In genomic region chr19:18506101-18506534, GRCh38 we compare ENCODE assay signal across 13 cellular contexts. TPM values are rescaled to one million over a fixed set of nuclear protein-coding genes. Genes with fewer than 3 reads are reported as not detected.
A peak's percentile ranks its signal among the peaks of the same experiment; 100 is the strongest.
DNase-seq lines count a peak whose midpoint lies in the region; ATAC-seq, FAIRE-seq and TF ChIP-seq lines count a peak whose summit lies in the region.
"Had no signal": no experiment of that assay in that cellular context is flagged by ENCODE, and none has a peak within 500 bp of the region (broad histone marks: within the 10 kb centered on the region; RNA-seq: fewer than 3 reads in every experiment).

No MANE protein-coding gene starts in this region.

- CTCF ChIA-PET in HEK293 (lab: Yijun Ruan, JAX) = interaction anchor here (0.6 to 1.8 kb wide), 10 partner anchors 10 to 490 kb away, joined by 3 to 8 read pairs (median 3); partner anchors contain the start of genes ELL and REX1BD

- no peaks in the 10 kb centered on the region; the same call in none of the 2 replicates for H3K4me1 ChIP-seq in HEK293 (ENCODE audit: control insufficient read depth, insufficient read depth, low read length)

- H3K9me3 ChIP-seq in HEK293 (ENCODE audit: control insufficient read depth, insufficient read depth, low read depth, low read length) = no peaks in the 10 kb centered on the region

- POLR2A ChIA-PET in HEK293 (lab: Yijun Ruan, JAX) = interaction anchor here (0.8 to 1.7 kb wide), 2 partner anchors 15 to 101 kb away, joined by 3 to 4 read pairs; partner anchors contain the start of gene ELL

- intact Hi-C loops in activated T-helper 2 cell treated with anti-CD3 and anti-CD28 coated beads, Interferon-gamma antibody, Interleukin-2, Interleukin-4, amounts not matched to agents 10 μg/mL and 5 μg/mL and 100 μg/mL, durations not matched to agents 14 hours and 24 hours and 36 hours (cut with micrococcal nuclease) = no loop called here
- intact Hi-C loops in left ventricle myocardium superior (cut with micrococcal nuclease) = no loop called here

- no peak overlapping the region for H3K27ac ChIP-seq in HEK293 (ENCODE audit: extremely low read depth, low read depth, low read length)

- no peak overlapping the region for H3K4me3 ChIP-seq in HEK293 (ENCODE audit: low read depth, low read length)

- no peak for FAIRE-seq in H54 (lab: Jason Lieb, UNC)
- FAIRE-seq: D721Med had no signal

- peak; percentile 0 for ATAC-seq in left ventricle myocardium superior
- peak; percentile 26 for ATAC-seq in stimulated activated naive CD8-positive, alpha-beta T cell treated with anti-CD3 and anti-CD28 coated beads, Interleukin-15, amount 100 ng/mL, for 72 hours
- ATAC-seq: HCT116 had no signal

- no peaks in the 10 kb centered on the region for H3K9me3 Mint-ChIP-seq in activated T-helper 2 cell treated with anti-CD3 and anti-CD28 coated beads, Interferon-gamma antibody, Interleukin-2, Interleukin-4, amounts not matched to agents 10 μg/mL and 5 μg/mL and 100 μg/mL, durations not matched to agents 14 hours and 24 hours and 36 hours
- H3K9me3 Mint-ChIP-seq in stimulated activated naive CD8-positive, alpha-beta T cell treated with anti-CD3 and anti-CD28 coated beads, Interleukin-15, amount 100 ng/mL, for 72 hours = no peaks in the 10 kb centered on the region

- peak overlapping the region; percentile 62 for H3K27ac Mint-ChIP-seq in activated T-helper 2 cell treated with anti-CD3 and anti-CD28 coated beads, Interferon-gamma antibody, Interleukin-2, Interleukin-4, amounts not matched to agents 10 μg/mL and 5 μg/mL and 100 μg/mL, durations not matched to agents 14 hours and 24 hours and 36 hours
- H3K27ac Mint-ChIP-seq in stimulated activated naive CD8-positive, alpha-beta T cell treated with anti-CD3 and anti-CD28 coated beads, Interleukin-15, amount 100 ng/mL, for 72 hours = peak overlapping the region; percentile 46 to 90

- no peaks in the 10 kb centered on the region for H3K36me3 Mint-ChIP-seq in activated T-helper 2 cell treated with anti-CD3 and anti-CD28 coated beads, Interferon-gamma antibody, Interleukin-2, Interleukin-4, amounts not matched to agents 10 μg/mL and 5 μg/mL and 100 μg/mL, durations not matched to agents 14 hours and 24 hours and 36 hours (ENCODE audit: low read depth)

- no peaks in the 10 kb centered on the region for H3K36me3 ChIP-seq in HEK293 (ENCODE audit: control insufficient read depth in 2 of 2, insufficient read depth in 1 of 2, low read length in 2 of 2)

- no peak for DNase-seq in activated T-helper 2 cell treated with anti-CD3 and anti-CD28 coated beads, Interferon-gamma antibody, Interleukin-2, Interleukin-4, amounts not matched to agents 10 μg/mL and 5 μg/mL and 100 μg/mL, durations not matched to agents 14 hours and 24 hours and 36 hours (ENCODE audit: low spot score)
- DNase-seq in left ventricle myocardium superior = peak; percentile 62
- no peak for DNase-seq in stimulated activated naive CD8-positive, alpha-beta T cell treated with anti-CD3 and anti-CD28 coated beads, Interleukin-15, amount 100 ng/mL, for 72 hours
- DNase-seq in stimulated activated CD4-positive, alpha-beta T cell treated with anti-CD3 and anti-CD28 coated beads, Interleukin-12 subunit alpha, Interleukin-12 subunit beta, amount 100 ng/mL, for 4 hours = no peak
- DNase-seq in H54 (ENCODE audit: insufficient read length, low spot score) = no peak
- no peak for DNase-seq in stimulated activated CD4-positive, alpha-beta T cell treated with anti-CD3 and anti-CD28 coated beads, Interleukin-1b, Interleukin-23, amount 100 ng/mL, for 48 hours
- DNase-seq: activated gamma-delta T cell treated with Interleukin-2 at 50 U/mL for 16 hours, dermis blood vessel endothelial cell, mesendoderm, NCI-H2227 treated with DMSO at 0.1 percent for 48 hours had no signal

- no peak for TF ChIP-seq CTCF in HEK293 (tag by site-specific recombination; IDR thresholded peaks at IDR 0.05)

- H3K27me3 Mint-ChIP-seq in activated T-helper 2 cell treated with anti-CD3 and anti-CD28 coated beads, Interferon-gamma antibody, Interleukin-2, Interleukin-4, amounts not matched to agents 10 μg/mL and 5 μg/mL and 100 μg/mL, durations not matched to agents 14 hours and 24 hours and 36 hours (ENCODE audit: low read depth) = no peaks in the 10 kb centered on the region
- no peaks in the 10 kb centered on the region for H3K27me3 Mint-ChIP-seq in stimulated activated naive CD8-positive, alpha-beta T cell treated with anti-CD3 and anti-CD28 coated beads, Interleukin-15, amount 100 ng/mL, for 72 hours

- peaks cover 47% of the 10 kb centered on the region for H3K4me1 Mint-ChIP-seq in activated T-helper 2 cell treated with anti-CD3 and anti-CD28 coated beads, Interferon-gamma antibody, Interleukin-2, Interleukin-4, amounts not matched to agents 10 μg/mL and 5 μg/mL and 100 μg/mL, durations not matched to agents 14 hours and 24 hours and 36 hours (ENCODE audit: low read depth)
- H3K4me1 Mint-ChIP-seq in stimulated activated naive CD8-positive, alpha-beta T cell treated with anti-CD3 and anti-CD28 coated beads, Interleukin-15, amount 100 ng/mL, for 72 hours = peaks cover 93% of the 10 kb centered on the region

- no peak for TF ChIP-seq POLR2A in H54 (IDR thresholded peaks at IDR 0.05; ENCODE audit: low read depth, low read length)

- H3K4me3 Mint-ChIP-seq in activated T-helper 2 cell treated with anti-CD3 and anti-CD28 coated beads, Interferon-gamma antibody, Interleukin-2, Interleukin-4, amounts not matched to agents 10 μg/mL and 5 μg/mL and 100 μg/mL, durations not matched to agents 14 hours and 24 hours and 36 hours (ENCODE audit: low read depth) = no peak overlapping the region
- peak overlapping the region in 1 of 2 donors; percentile 72 for H3K4me3 Mint-ChIP-seq in stimulated activated naive CD8-positive, alpha-beta T cell treated with anti-CD3 and anti-CD28 coated beads, Interleukin-15, amount 100 ng/mL, for 72 hours

TF ChIP-seq in HEK293, 187 proteins besides CTCF, POLR2A, EP300 and RAD21 (continues in another document):
- TF ChIP-seq TRIM28 (IDR thresholded peaks at IDR 0.05; ENCODE audit: borderline replicate concordance, low read length) = no peak
- no peak for TF ChIP-seq ZNF280C (tag by site-specific recombination; IDR thresholded peaks at IDR 0.05)
- TF ChIP-seq ZNF404 (tag by site-specific recombination; IDR thresholded peaks at IDR 0.05) = no peak
- TF ChIP-seq KLF7 (tag by site-specific recombination; IDR thresholded peaks at IDR 0.05; ENCODE audit: borderline replicate concordance) = no peak
- TF ChIP-seq ZBTB20 (tag by site-specific recombination; IDR thresholded peaks at IDR 0.05) = no peak
- TF ChIP-seq MZF1 (tag by site-specific recombination; IDR thresholded peaks at IDR 0.05; ENCODE audit: borderline replicate concordance) = no peak
- TF ChIP-seq ZNF768 (tag by site-specific recombination; IDR thresholded peaks at IDR 0.05) = no peak
- no peak for TF ChIP-seq BCL11B (tag by site-specific recombination; IDR thresholded peaks at IDR 0.05; ENCODE audit: low read depth)
- TF ChIP-seq HIC1 (tag by site-specific recombination; IDR thresholded peaks at IDR 0.05) = 0 out of 2 replicates have a peak, but pooled peaks have one; percentile 6
- TF ChIP-seq ZNF274 (IDR thresholded peaks at IDR 0.05; ENCODE audit: low read length) = no peak
- TF ChIP-seq ZNF274 (tag by site-specific recombination; IDR thresholded peaks at IDR 0.05; ENCODE audit: borderline replicate concordance) = no peak

RNA-seq across cellular contexts. Expression of gene ELL, which starts 15.8 kb away (rescaled TPM):
- 27.0 and 27.5 TPM in 2 replicates for total RNA-seq in activated T-helper 2 cell treated with anti-CD3 and anti-CD28 coated beads, Interferon-gamma antibody, Interleukin-2, Interleukin-4, amounts not matched to agents 10 μg/mL and 5 μg/mL and 100 μg/mL, durations not matched to agents 14 hours and 24 hours and 36 hours
- 9.3 TPM for total RNA-seq in left ventricle myocardium superior

RNA-seq across cellular contexts. Expression of gene FKBP8, which starts 37.3 kb away (rescaled TPM):
- 196 and 201 TPM in 2 replicates for total RNA-seq in activated T-helper 2 cell treated with anti-CD3 and anti-CD28 coated beads, Interferon-gamma antibody, Interleukin-2, Interleukin-4, amounts not matched to agents 10 μg/mL and 5 μg/mL and 100 μg/mL, durations not matched to agents 14 hours and 24 hours and 36 hours
- total RNA-seq in left ventricle myocardium superior = 181 TPM

RNA-seq across cellular contexts. Expression of gene KXD1, which starts 51.6 kb away (rescaled TPM):
- 132 and 141 TPM in 2 replicates for total RNA-seq in activated T-helper 2 cell treated with anti-CD3 and anti-CD28 coated beads, Interferon-gamma antibody, Interleukin-2, Interleukin-4, amounts not matched to agents 10 μg/mL and 5 μg/mL and 100 μg/mL, durations not matched to agents 14 hours and 24 hours and 36 hours
- 43.9 TPM for total RNA-seq in left ventricle myocardium superior
